8 cellular contexts compared by ENCODE assay signal in the genomic region with DNA sequence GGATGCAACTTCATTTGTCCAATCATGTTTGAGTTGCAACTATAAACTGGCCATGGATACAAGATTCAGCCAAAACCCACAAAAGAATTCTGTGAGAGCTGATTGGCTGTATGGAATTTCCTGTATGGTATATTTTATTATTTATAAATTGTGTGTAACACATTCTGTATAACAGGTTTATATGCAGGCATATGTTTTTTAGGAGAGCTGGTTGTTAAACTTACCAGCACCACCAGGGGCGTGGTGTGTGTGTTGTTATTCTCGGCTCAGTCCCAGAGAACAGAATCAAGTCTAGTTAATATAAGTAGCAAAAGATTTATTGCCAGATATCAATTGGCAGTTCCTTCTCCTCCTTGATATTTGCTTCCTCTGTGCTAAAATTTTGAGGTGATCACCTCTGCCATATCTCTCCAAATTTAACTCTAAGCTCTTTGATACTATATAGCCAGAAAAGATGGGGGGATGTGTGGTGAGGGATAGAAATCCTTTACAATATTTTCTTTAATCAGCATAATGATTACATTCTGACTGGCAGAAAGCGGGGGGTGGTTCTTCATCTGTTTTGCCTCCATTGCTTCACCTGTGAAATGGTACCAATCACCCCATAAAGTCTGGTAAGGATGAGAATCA. TPM values are rescaled to one million over a fixed set of nuclear protein-coding genes. Genes with fewer than 3 reads are reported as not detected.
DNase-seq lines count a peak whose midpoint lies in the region; FAIRE-seq and TF ChIP-seq lines count a peak whose summit lies in the region.
"Had no signal": no experiment of that assay in that cellular context is flagged by ENCODE, and none has a peak within 500 bp of the region (broad histone marks: within the 10 kb centered on the region; RNA-seq: fewer than 3 reads in every experiment).

No MANE protein-coding gene starts in this region.

- TF ChIP-seq CTCF in GM12872 (IDR thresholded peaks at IDR 0.05; ENCODE audit: insufficient read depth, low read depth, low read length) (peak; percentile 60), bronchial epithelial cell (IDR thresholded peaks at IDR 0.05; ENCODE audit: insufficient read depth, low read length, severe bottlenecking) (peak; percentile 59), nephron progenitor cell (IDR thresholded peaks at IDR 0.05) (peak; percentile 41)

- peak; percentile 26 for DNase-seq in NCI-H2171 (lab: John Stamatoyannopoulos, UW)
- DNase-seq in bronchial epithelial cell (ENCODE audit: low read depth), result peak; percentile 43
- peak; percentile 27 for DNase-seq in nephron progenitor cell
- no peak for DNase-seq in UCSD-AML1 (lab: John Stamatoyannopoulos, UW; ENCODE audit: unreplicated experiment)
- DNase-seq in NCI-H2081 (lab: John Stamatoyannopoulos, UW), result no peak
- DNase-seq in activated effector memory CD4-positive, alpha-beta T cell treated with Interleukin-2 at 50 U/mL for 16 hours, result no peak

- H3K27ac Mint-ChIP-seq in nephron progenitor cell, result no peak overlapping the region

- H3K27me3 Mint-ChIP-seq in nephron progenitor cell (ENCODE audit: low read depth, poor library complexity), result peaks cover 7% of the 10 kb centered on the region

- peaks cover 15% of the 10 kb centered on the region for H3K27me3 ChIP-seq in bronchial epithelial cell (ENCODE audit: control insufficient read depth, insufficient read depth, low read length)

- no peak overlapping the region for H3K4me3 Mint-ChIP-seq in nephron progenitor cell

- H3K4me3 ChIP-seq in bronchial epithelial cell (ENCODE audit: low read depth, low read length), result no peak overlapping the region
- H3K4me3 ChIP-seq: SK-N-MC had no signal

- FAIRE-seq in bronchial epithelial cell (lab: Jason Lieb, UNC), result no peak

- no peaks in the 10 kb centered on the region for H3K36me3 Mint-ChIP-seq in nephron progenitor cell (ENCODE audit: low read depth)

- peaks cover 12% of the 10 kb centered on the region for H3K4me1 Mint-ChIP-seq in nephron progenitor cell

- no peaks in the 10 kb centered on the region for H3K9me3 Mint-ChIP-seq in nephron progenitor cell

- H3K36me3 ChIP-seq in bronchial epithelial cell (ENCODE audit: control insufficient read depth, insufficient read depth, low read length), result no peaks in the 10 kb centered on the region

RNA-seq across cellular contexts. Expression of gene CNBD2, which starts 22.9 kb away (rescaled TPM):
- total RNA-seq in bronchial epithelial cell, result 1.5 and 1.8 TPM in 2 replicates

RNA-seq across cellular contexts. Expression of gene SCAND1, which starts 37.0 kb away (rescaled TPM):
- 31.9 and 34.3 TPM in 2 replicates for total RNA-seq in bronchial epithelial cell

Comparison
In these comparisons a context has a peak if more than half of its experiments do, and no peak if none do; other contexts are left out.
1. DNase-seq: peak in NCI-H2171 (single experiment), bronchial epithelial cell (single experiment) and nephron progenitor cell (single experiment); none in UCSD-AML1 (single experiment), NCI-H2081 (0 of 2) and activated effector memory CD4-positive, alpha-beta T cell treated with Interleukin-2 at 50 U/mL for 16 hours (single experiment).
2. Peak in every context shown above with its lines, with median percentiles within 50 percentile points of each other: CTCF ChIP-seq.